ENCODE assay signal across 7 cellular contexts in the genomic region with DNA sequence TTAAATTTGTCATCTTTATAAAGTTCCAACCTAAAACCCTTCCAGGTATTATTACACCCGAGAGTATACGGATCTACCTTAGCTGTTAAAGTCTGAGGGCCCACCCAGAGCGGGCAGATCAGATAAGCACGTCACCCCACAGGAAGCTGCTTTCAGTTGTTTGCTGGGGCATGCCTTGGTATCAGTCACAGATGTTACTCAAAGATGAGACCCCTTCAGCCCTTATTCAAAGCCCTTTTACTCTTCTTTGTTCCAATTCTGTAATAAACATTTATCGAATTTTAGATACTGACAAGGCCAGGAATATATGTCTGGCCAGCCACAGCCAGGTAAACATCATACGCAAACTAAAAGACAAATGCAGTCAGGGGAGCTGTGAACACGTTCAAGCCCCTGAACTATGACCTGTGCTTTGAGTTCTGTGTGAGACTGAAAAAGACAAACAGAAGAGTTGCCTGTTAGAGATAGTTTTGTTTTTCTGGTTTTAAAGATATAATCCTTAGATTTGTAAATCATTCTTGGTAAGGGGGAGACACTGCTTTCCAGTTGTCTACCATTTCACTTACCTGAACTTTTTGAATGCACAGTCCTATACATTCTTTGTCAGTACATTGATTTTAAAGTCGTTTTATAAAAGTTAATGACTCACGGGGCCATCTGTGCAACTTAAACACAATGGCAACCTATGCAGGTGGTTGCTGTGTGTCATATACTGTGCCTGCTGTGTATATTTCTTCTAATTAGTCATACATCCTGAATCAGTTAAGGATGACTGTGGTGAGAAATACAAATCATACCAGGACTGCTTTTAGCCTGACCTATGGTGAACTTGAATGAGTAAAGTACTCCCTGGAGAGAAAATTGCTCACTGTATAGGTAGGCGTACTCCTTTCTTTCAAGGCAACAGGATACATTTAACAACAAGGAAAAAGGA.
DNase-seq lines count a peak whose midpoint lies in the region; ATAC-seq and TF ChIP-seq lines count a peak whose summit lies in the region.

No MANE protein-coding gene starts in this region.

- ATAC-seq in GM18505 (IDR thresholded peaks at IDR 0.05; ENCODE audit: unreplicated experiment) (peak; percentile 94), GM23338 (no peak)
- peak; percentile 62 to 82 for ATAC-seq in naive thymus-derived CD8-positive, alpha-beta T cell

- DNase-seq in GM23338 (ENCODE audit: low spot score) (no peak), LHCN-M2 (ENCODE audit: low read depth) (peak; percentile 98), adipocyte (ENCODE audit: low read depth) (peak; percentile 69), tibial artery (no peak), retina (no peak)
- peak in 5 of 10 donors; percentile 2 to 20 (median 4) for DNase-seq in naive thymus-derived CD8-positive, alpha-beta T cell

- no peak overlapping the region for H3K9ac ChIP-seq in adipocyte (ENCODE audit: low read length)

- intact Hi-C loops in tibial artery (cut with DNase I; ENCODE audit: low total_unique reads), result no loop called here

- no peak overlapping the region for H3K4me3 ChIP-seq in GM23338
- no peak overlapping the region for H3K4me3 ChIP-seq in adipocyte (ENCODE audit: low read length)
- H3K4me3 ChIP-seq in tibial artery, result no peak overlapping the region

- TF ChIP-seq CTCF in GM23338 (conservative IDR thresholded peaks at IDR 0.05; ENCODE audit: low read depth in 2 of 2) (no peak), tibial artery (IDR thresholded peaks at IDR 0.05) (no peak)

- H3K27me3 ChIP-seq in GM23338 (ENCODE audit: insufficient read depth) (no peaks in the 10 kb centered on the region), adipocyte (replicated peaks; ENCODE audit: control insufficient read depth, insufficient read depth, low read length) (no peaks in the 10 kb centered on the region), tibial artery (no peaks in the 10 kb centered on the region)

- no peaks in the 10 kb centered on the region for H3K4me1 ChIP-seq in GM23338 (ENCODE audit: insufficient read depth)
- H3K4me1 ChIP-seq in adipocyte (ENCODE audit: control insufficient read depth, insufficient read depth, low read length), result peaks cover 9% of the 10 kb centered on the region
- no peaks in the 10 kb centered on the region for H3K4me1 ChIP-seq in tibial artery

- H3K27ac ChIP-seq in GM23338 (ENCODE audit: low read depth), result no peak overlapping the region
- H3K27ac ChIP-seq in tibial artery, result no peak overlapping the region

- H3K4me3 Mint-ChIP-seq in GM23338, result no peak overlapping the region
- H3K4me3 Mint-ChIP-seq in naive thymus-derived CD8-positive, alpha-beta T cell, result peak overlapping the region in 3 of 10 donors; percentile 11 to 45 (median 21)

- H4K20me1 ChIP-seq in GM23338 (replicated peaks; ENCODE audit: insufficient read depth), result no peaks in the 10 kb centered on the region

- H3K27me3 Mint-ChIP-seq in GM23338 (ENCODE audit: insufficient read depth, low read depth, poor library complexity), result peaks cover 3% of the 10 kb centered on the region
- peaks cover 0 to 8% (median 1%) of the 10 kb centered on the region in 5 donors for H3K27me3 Mint-ChIP-seq in naive thymus-derived CD8-positive, alpha-beta T cell

- H3F3A ChIP-seq in GM23338 (replicated peaks; ENCODE audit: low read depth), result no peaks in the 10 kb centered on the region

- H3K79me2 ChIP-seq in GM23338 (replicated peaks; ENCODE audit: insufficient read depth), result no peaks in the 10 kb centered on the region

- POLR2A ChIA-PET in naive thymus-derived CD8-positive, alpha-beta T cell (lab: Charles Lee), result no interaction called here

- H3K36me3 ChIP-seq in GM23338 (ENCODE audit: insufficient read depth) (no peaks in the 10 kb centered on the region), adipocyte (ENCODE audit: control insufficient read depth, insufficient read depth, low read length, severe bottlenecking) (no peaks in the 10 kb centered on the region), tibial artery (no peaks in the 10 kb centered on the region)

- H3K9me3 Mint-ChIP-seq in GM23338, result peaks cover 10% of the 10 kb centered on the region
- peaks cover 0 to 16% (median 5%) of the 10 kb centered on the region in 9 donors for H3K9me3 Mint-ChIP-seq in naive thymus-derived CD8-positive, alpha-beta T cell

- H3K27ac Mint-ChIP-seq in GM23338, result no peak overlapping the region
- peak overlapping the region in 3 of 10 donors; percentile 49 to 79 (median 54) for H3K27ac Mint-ChIP-seq in naive thymus-derived CD8-positive, alpha-beta T cell

- no peaks in the 10 kb centered on the region for H3K4me1 Mint-ChIP-seq in GM23338
- peaks cover 4 to 15% (median 11%) of the 10 kb centered on the region in 4 donors for H3K4me1 Mint-ChIP-seq in naive thymus-derived CD8-positive, alpha-beta T cell

- TF ChIP-seq POLR2A in GM18505 (IDR thresholded peaks at IDR 0.05; ENCODE audit: borderline replicate concordance, extremely low read depth, insufficient read depth, insufficient read length), result no peak

- no peaks in the 10 kb centered on the region for H3K36me3 Mint-ChIP-seq in GM23338 (ENCODE audit: low read depth)
- H3K36me3 Mint-ChIP-seq in naive thymus-derived CD8-positive, alpha-beta T cell, result peaks cover 0 to 11% (median 7%) of the 10 kb centered on the region in 3 donors

- H3K9me2 ChIP-seq in GM23338 (ENCODE audit: insufficient read depth), result no peaks in the 10 kb centered on the region

- H3K9me3 ChIP-seq in adipocyte (ENCODE audit: control insufficient read depth, low read length) (no peaks in the 10 kb centered on the region), tibial artery (no peaks in the 10 kb centered on the region)

- peak overlapping the region; percentile 39; the same call in 1 of the 2 replicates for H2AFZ ChIP-seq in GM23338

- no peak overlapping the region for H3K4me2 ChIP-seq in GM23338

TF ChIP-seq in GM23338, 12 proteins besides CTCF, POLR2A, EP300 and RAD21 (continues in another document):
- TF ChIP-seq CREB1 (CRISPR knock-in tag; IDR thresholded peaks at IDR 0.05; ENCODE audit: low read depth) (no peak), EZH2 (IDR thresholded peaks at IDR 0.05; ENCODE audit: low read depth, unreplicated experiment) (no peak), ZNF331 (CRISPR knock-in tag; IDR thresholded peaks at IDR 0.05; ENCODE audit: low read depth) (no peak), STAT1 (IDR thresholded peaks at IDR 0.05; ENCODE audit: unreplicated experiment) (no peak), NANOG (IDR thresholded peaks at IDR 0.05; ENCODE audit: borderline replicate concordance) (no peak), REST (IDR thresholded peaks at IDR 0.05; ENCODE audit: unreplicated experiment) (no peak), ZNF114 (CRISPR knock-in tag; IDR thresholded peaks at IDR 0.05) (no peak), EZH2phosphoT487 (IDR thresholded peaks at IDR 0.05; ENCODE audit: unreplicated experiment) (no peak)
- TF ChIP-seq, protein P1, sequence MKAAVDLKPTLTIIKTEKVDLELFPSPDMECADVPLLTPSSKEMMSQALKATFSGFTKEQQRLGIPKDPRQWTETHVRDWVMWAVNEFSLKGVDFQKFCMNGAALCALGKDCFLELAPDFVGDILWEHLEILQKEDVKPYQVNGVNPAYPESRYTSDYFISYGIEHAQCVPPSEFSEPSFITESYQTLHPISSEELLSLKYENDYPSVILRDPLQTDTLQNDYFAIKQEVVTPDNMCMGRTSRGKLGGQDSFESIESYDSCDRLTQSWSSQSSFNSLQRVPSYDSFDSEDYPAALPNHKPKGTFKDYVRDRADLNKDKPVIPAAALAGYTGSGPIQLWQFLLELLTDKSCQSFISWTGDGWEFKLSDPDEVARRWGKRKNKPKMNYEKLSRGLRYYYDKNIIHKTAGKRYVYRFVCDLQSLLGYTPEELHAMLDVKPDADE (IDR thresholded peaks at IDR 0.05), result no peak

Comparison
In these comparisons a context has a peak if more than half of its experiments do, and no peak if none do; other contexts are left out.
1. DNase-seq: peak in LHCN-M2 (single experiment) and adipocyte (single experiment); none in GM23338 (single experiment), tibial artery (0 of 2) and retina (single experiment).